In the genomic region with DNA sequence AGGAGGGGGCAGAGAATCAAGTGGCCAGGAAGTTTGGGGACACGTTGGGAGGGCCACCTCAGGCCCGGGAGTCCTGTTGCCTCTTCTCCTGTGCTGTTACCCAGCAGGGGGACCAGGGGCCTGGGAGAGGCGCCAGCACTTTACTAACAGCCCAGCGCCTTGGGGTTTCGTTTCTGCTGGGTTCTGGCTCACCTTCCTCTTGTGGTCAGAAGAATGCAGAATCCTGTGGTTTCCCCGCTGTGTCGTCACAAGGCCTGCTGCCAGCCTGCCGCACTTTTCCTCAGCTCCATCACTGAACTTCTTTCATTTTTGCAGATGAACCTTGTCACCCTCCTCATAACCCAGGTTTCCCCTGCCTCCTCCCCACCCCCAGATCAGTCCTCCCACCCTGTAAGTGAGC, we compare ENCODE assay signal across 9 cellular contexts.
DNase-seq lines count a peak whose midpoint lies in the region; ATAC-seq lines count a peak whose summit lies in the region.
"Had no signal": no experiment of that assay in that cellular context is flagged by ENCODE, and none has a peak within 500 bp of the region (broad histone marks: within the 10 kb centered on the region; RNA-seq: fewer than 3 reads in every experiment).

No MANE protein-coding gene starts in this region.

- no CpG with 5 or more reads among the region's 8 CpGs for WGBS in mesendoderm (ENCODE audit: extremely low coverage, insufficient coverage, low lambda C conversion rate)

- H2BK120ac ChIP-seq in mesendoderm (ENCODE audit: low read depth, low read length) = no peak overlapping the region

- DNase-seq in RPMI8226 = peak; percentile 93
- DNase-seq in activated gamma-delta T cell treated with anti-CD3 and anti-CD28 coated beads, Interleukin-2, amount 50 U/mL, for 16 hours (ENCODE audit: low read depth) = peak; percentile 49
- DNase-seq in hepatic stellate cell (ENCODE audit: low spot score) = peak; percentile 95
- DNase-seq in stimulated activated CD4-positive, alpha-beta T cell treated with anti-CD3 and anti-CD28 coated beads, Interleukin-4, amount 100 ng/mL, for 4 hours = peak; percentile 39 to 74
- DNase-seq in NCI-H748 (lab: John Stamatoyannopoulos, UW; ENCODE audit: unreplicated experiment) = no peak
- no peak for DNase-seq in mesendoderm

- H3K18ac ChIP-seq in mesendoderm (ENCODE audit: low read length) = no peak overlapping the region

- H3K9ac ChIP-seq in mesendoderm (ENCODE audit: low read length) = no peak overlapping the region

- no peak overlapping the region for H2BK15ac ChIP-seq in mesendoderm (replicated peaks; ENCODE audit: low read depth)

- no peaks in the 10 kb centered on the region for H3K27me3 ChIP-seq in mesendoderm (ENCODE audit: insufficient read depth, low read length, poor library complexity)
- H3K27me3 ChIP-seq: gastrocnemius medialis had no signal

- no peak overlapping the region for H3K56ac ChIP-seq in mesendoderm (ENCODE audit: low read length)

- no peak overlapping the region for H2BK5ac ChIP-seq in mesendoderm (ENCODE audit: low read length)

- H3K36me3 ChIP-seq in mesendoderm (ENCODE audit: control insufficient read depth, insufficient read depth, low read length) = no peaks in the 10 kb centered on the region
- H3K36me3 ChIP-seq: gastrocnemius medialis had no signal

- no peak overlapping the region for H3K4ac ChIP-seq in mesendoderm (ENCODE audit: low read depth, low read length)

- no peak overlapping the region for H2AK5ac ChIP-seq in mesendoderm (ENCODE audit: low read length)

- H4K5ac ChIP-seq in mesendoderm (ENCODE audit: low read length) = no peak overlapping the region

- H4K8ac ChIP-seq in mesendoderm (ENCODE audit: low read depth, low read length) = no peak overlapping the region

- no peaks in the 10 kb centered on the region for H3K4me1 ChIP-seq in mesendoderm (ENCODE audit: control insufficient read depth, low read depth, low read length)
- H3K4me1 ChIP-seq: gastrocnemius medialis had no signal

- H3K23ac ChIP-seq in mesendoderm (ENCODE audit: low read length) = no peak overlapping the region

- no peak overlapping the region for H3K4me2 ChIP-seq in mesendoderm (ENCODE audit: low read length)

- no peaks in the 10 kb centered on the region for H3K79me2 ChIP-seq in mesendoderm (ENCODE audit: control insufficient read depth, insufficient read depth, low read length)

- H3K79me1 ChIP-seq in mesendoderm (ENCODE audit: low read length) = no peaks in the 10 kb centered on the region

- no peak overlapping the region for H3K4me3 ChIP-seq in mesendoderm (ENCODE audit: low read length)
- H3K4me3 ChIP-seq: gastrocnemius medialis had no signal

- peak; percentile 45 for ATAC-seq in GM18519 (IDR thresholded peaks at IDR 0.05; ENCODE audit: low FRiP score, unreplicated experiment)
- ATAC-seq in HG02970 (IDR thresholded peaks at IDR 0.05; ENCODE audit: low FRiP score, unreplicated experiment) = peak; percentile 37
- ATAC-seq: gastrocnemius medialis had no signal

- H3K27ac ChIP-seq in mesendoderm (ENCODE audit: low read depth, low read length) = no peak overlapping the region
- H3K27ac ChIP-seq: gastrocnemius medialis had no signal

Comparison
In these comparisons a context has a peak if more than half of its experiments do, and no peak if none do; other contexts are left out.
1. DNase-seq: peak in RPMI8226 (single experiment), activated gamma-delta T cell treated with anti-CD3 and anti-CD28 coated beads, Interleukin-2, amount 50 U/mL, for 16 hours (single experiment), hepatic stellate cell (single experiment) and stimulated activated CD4-positive, alpha-beta T cell treated with anti-CD3 and anti-CD28 coated beads, Interleukin-4, amount 100 ng/mL, for 4 hours (2 of 2); none in NCI-H748 (single experiment) and mesendoderm (single experiment).